Comparison of ENCODE assay signal across 8 cellular contexts in genomic region chr10:79348640-79348988, GRCh38. TPM values are rescaled to one million over a fixed set of nuclear protein-coding genes. Genes with fewer than 3 reads are reported as not detected.
DNase-seq lines count a peak whose midpoint lies in the region; ATAC-seq and TF ChIP-seq lines count a peak whose summit lies in the region.

No MANE protein-coding gene starts in this region.

- H3K4me1 Mint-ChIP-seq in CD8-positive, alpha-beta T cell (ENCODE audit: low read depth) = peaks cover 28% of the 10 kb centered on the region

- peaks cover 27% of the 10 kb centered on the region for H3K4me1 ChIP-seq in CD8-positive, alpha-beta T cell (ENCODE audit: insufficient read depth, low read length)
- H3K4me1 ChIP-seq in osteoblast (ENCODE audit: insufficient read depth, low read length) = peaks cover 23% of the 10 kb centered on the region

- H3K36me3 Mint-ChIP-seq in CD8-positive, alpha-beta T cell = peaks cover 44% of the 10 kb centered on the region

- H3K4me3 ChIP-seq in CD8-positive, alpha-beta T cell (ENCODE audit: low read depth, low read length) = peak overlapping the region; percentile 93
- peak overlapping the region; percentile 73 for H3K4me3 ChIP-seq in epithelial cell of esophagus (ENCODE audit: low read length)
- peak overlapping the region; percentile 95 for H3K4me3 ChIP-seq in osteoblast (ENCODE audit: insufficient read depth, low read length)

- H4K20me1 ChIP-seq in osteoblast (ENCODE audit: insufficient read depth, low read length) = peaks cover 49% of the 10 kb centered on the region

- intact Hi-C loops in CD8-positive, alpha-beta T cell (cut with DNase I, micrococcal nuclease) = loop anchor here (1.0 to 10.0 kb wide), 6 partner anchors 62 to 1316 kb away; partner anchors contain the start of genes RPS24 (in 2 of the 2) and ZMIZ1 (in 2 of the 2)

- no peak overlapping the region for H2AFZ ChIP-seq in osteoblast (ENCODE audit: low read length)

- no peaks in the 10 kb centered on the region for H3K27me3 Mint-ChIP-seq in CD8-positive, alpha-beta T cell (ENCODE audit: low read depth)

- H3K9me3 ChIP-seq in CD8-positive, alpha-beta T cell (ENCODE audit: low read length) = no peaks in the 10 kb centered on the region
- H3K9me3 ChIP-seq in osteoblast (ENCODE audit: low read depth, low read length) = no peaks in the 10 kb centered on the region

- peak overlapping the region; percentile 87 for H3K27ac Mint-ChIP-seq in CD8-positive, alpha-beta T cell

- POLR2A ChIA-PET in CD8-positive, alpha-beta T cell (lab: Charles Lee) = interaction anchor here (1.1 to 3.1 kb wide), 2 partner anchors 26 to 62 kb away, joined by 4 to 20 read pairs; no protein-coding TSS in a partner anchor

- no peak for TF ChIP-seq CTCF in CD8-positive, alpha-beta T cell (IDR thresholded peaks at IDR 0.05)
- no peak for TF ChIP-seq CTCF in epithelial cell of esophagus (IDR thresholded peaks at IDR 0.05; ENCODE audit: insufficient read depth, low read depth, low read length, missing control alignments)
- no peak for TF ChIP-seq CTCF in osteoblast (IDR thresholded peaks at IDR 0.05; ENCODE audit: extremely low read depth, low read depth, low read length)

- H3K4me3 Mint-ChIP-seq in CD8-positive, alpha-beta T cell = peak overlapping the region; percentile 78

- H3K9me3 Mint-ChIP-seq in CD8-positive, alpha-beta T cell = no peaks in the 10 kb centered on the region

- DNase-seq in CD8-positive, alpha-beta T cell = no peak
- peak; percentile 20 for DNase-seq in OCI-M1 (lab: John Stamatoyannopoulos, UW)
- no peak for DNase-seq in epithelial cell of esophagus (ENCODE audit: low read depth)
- no peak for DNase-seq in osteoblast (ENCODE audit: insufficient read length, low spot score, missing footprints)
- DNase-seq in NCI-H345 (lab: John Stamatoyannopoulos, UW) = no peak
- no peak for DNase-seq in AG08396 (ENCODE audit: low spot score)

- peaks cover 56% of the 10 kb centered on the region for H3K79me2 ChIP-seq in osteoblast (ENCODE audit: insufficient read depth, low read length)

- peak overlapping the region; percentile 89 for H3K4me2 ChIP-seq in osteoblast (ENCODE audit: insufficient read depth, low read length)

- no peak for ATAC-seq in CD8-positive, alpha-beta T cell
- ATAC-seq in GM18861 (IDR thresholded peaks at IDR 0.05; ENCODE audit: unreplicated experiment) = no peak
- ATAC-seq in HG02870 (IDR thresholded peaks at IDR 0.05; ENCODE audit: unreplicated experiment) = no peak

- H3K27me3 ChIP-seq in CD8-positive, alpha-beta T cell (ENCODE audit: insufficient read depth, low read length) = no peaks in the 10 kb centered on the region
- no peaks in the 10 kb centered on the region for H3K27me3 ChIP-seq in osteoblast (ENCODE audit: insufficient read depth, low read length)

- peaks cover 42% of the 10 kb centered on the region for H3K36me3 ChIP-seq in CD8-positive, alpha-beta T cell (ENCODE audit: insufficient read depth, low read length)
- peaks cover 48% of the 10 kb centered on the region for H3K36me3 ChIP-seq in osteoblast (ENCODE audit: insufficient read depth, low read length)

- H3K27ac ChIP-seq in CD8-positive, alpha-beta T cell (ENCODE audit: low read depth, low read length) = peak overlapping the region; percentile 60
- H3K27ac ChIP-seq in osteoblast (ENCODE audit: low read depth, low read length) = peak overlapping the region; percentile 87

- CTCF ChIA-PET in CD8-positive, alpha-beta T cell (lab: Charles Lee) = interaction anchor here (1.0 to 5.3 kb wide), 7 partner anchors 14 to 151 kb away, joined by 3 to 39 read pairs (median 6); no protein-coding TSS in a partner anchor

RNA-seq across cellular contexts. Expression of gene PPIF, which starts 1.3 kb away (rescaled TPM):
- total RNA-seq in CD8-positive, alpha-beta T cell = 10 to 100 TPM; 33.7 to 36.4 TPM
- total RNA-seq in osteoblast = 37.7 and 39.1 TPM in 2 replicates
